Comparison of ENCODE assay signal across 14 cellular contexts in genomic region chr9:36503172-36504153, GRCh38.
DNase-seq lines count a peak whose midpoint lies in the region; ATAC-seq lines count a peak whose summit lies in the region.
"Had no signal": no experiment of that assay in that cellular context is flagged by ENCODE, and none has a peak within 500 bp of the region (broad histone marks: within the 10 kb centered on the region; RNA-seq: fewer than 3 reads in every experiment).

No MANE protein-coding gene starts in this region.

- H4K91ac ChIP-seq in neuronal stem cell (ENCODE audit: low read depth, low read length, poor library complexity): no peak overlapping the region

- H3K27me3 ChIP-seq in Karpas-422 (ENCODE audit: low read length) (no peaks in the 10 kb centered on the region), neuronal stem cell (ENCODE audit: control insufficient read depth in 3 of 3, insufficient read depth in 3 of 3, low read depth in 1 of 3, low read length in 3 of 3) (no peaks in the 10 kb centered on the region)
- H3K27me3 ChIP-seq: upper lobe of left lung had no signal

- H2BK5ac ChIP-seq in neuronal stem cell (ENCODE audit: low read length): no peak overlapping the region

- H3K27me3 Mint-ChIP-seq in T-helper 2 cell treated with Interferon-gamma antibody and Interleukin-4, amounts not matched to agents 5 μg/mL and 100 μg/mL, for 36 hours (ENCODE audit: low read depth): no peaks in the 10 kb centered on the region
- H3K27me3 Mint-ChIP-seq in activated naive CD8-positive, alpha-beta T cell treated with anti-CD3 and anti-CD28 coated beads, Interleukin-2, amount 10 ng/mL, durations not matched to agents 7 days and 5 days: no peaks in the 10 kb centered on the region

- intact Hi-C loops in left cardiac atrium (cut with DNase I): no loop called here

- no peaks in the 10 kb centered on the region for H3K9me3 Mint-ChIP-seq in T-helper 2 cell treated with Interferon-gamma antibody and Interleukin-4, amounts not matched to agents 5 μg/mL and 100 μg/mL, for 36 hours
- H3K9me3 Mint-ChIP-seq in activated naive CD8-positive, alpha-beta T cell treated with anti-CD3 and anti-CD28 coated beads, Interleukin-2, amount 10 ng/mL, durations not matched to agents 7 days and 5 days: no peaks in the 10 kb centered on the region
- H3K9me3 Mint-ChIP-seq: dendritic cell treated with granulocyte-macrophage colony-stimulating factor and Interleukin-4, amounts not matched to agents 40 ng/mL and 50 ng/mL, for 4 days had no signal

- no peaks in the 10 kb centered on the region for H3K79me2 ChIP-seq in Karpas-422 (ENCODE audit: low read length)

- no peaks in the 10 kb centered on the region for H3K9me2 ChIP-seq in Karpas-422 (replicated peaks; ENCODE audit: insufficient read depth, low read length)

- no peaks in the 10 kb centered on the region for H3K79me1 ChIP-seq in neuronal stem cell (ENCODE audit: low read depth, low read length)

- no peak for DNase-seq in T-helper 2 cell treated with Interferon-gamma antibody and Interleukin-4, amounts not matched to agents 5 μg/mL and 100 μg/mL, for 36 hours (ENCODE audit: low spot score)
- DNase-seq in T-helper 2 cell (no peak), Karpas-422 (peak; percentile 40), neuronal stem cell (ENCODE audit: low spot score) (no peak), NAMALWA (ENCODE audit: low spot score) (no peak), NCI-H748 (lab: John Stamatoyannopoulos, UW; ENCODE audit: unreplicated experiment) (no peak), left cardiac atrium (no peak)
- no peak for DNase-seq in activated naive CD8-positive, alpha-beta T cell treated with anti-CD3 and anti-CD28 coated beads, Interleukin-2, amount 10 ng/mL, durations not matched to agents 7 days and 5 days
- DNase-seq: 8988T; COR-L47; MM.1S; stimulated activated CD4-positive, alpha-beta T cell treated with anti-CD3 and anti-CD28 coated beads, Interleukin-1b, Interleukin-23, amount 100 ng/mL, for 48 hours; upper lobe of left lung had no signal

- ATAC-seq in activated naive CD8-positive, alpha-beta T cell treated with anti-CD3 and anti-CD28 coated beads, Interleukin-2, amount 10 ng/mL, durations not matched to agents 7 days and 5 days (ENCODE audit: low read depth): peak; percentile 38
- ATAC-seq in left cardiac atrium: no peak

- no peak overlapping the region for H3K23ac ChIP-seq in neuronal stem cell (ENCODE audit: low read depth, low read length, poor library complexity)

- H3K4me1 Mint-ChIP-seq in T-helper 2 cell treated with Interferon-gamma antibody and Interleukin-4, amounts not matched to agents 5 μg/mL and 100 μg/mL, for 36 hours (ENCODE audit: low read depth): peaks cover 11% of the 10 kb centered on the region
- peaks cover 26% of the 10 kb centered on the region for H3K4me1 Mint-ChIP-seq in activated naive CD8-positive, alpha-beta T cell treated with anti-CD3 and anti-CD28 coated beads, Interleukin-2, amount 10 ng/mL, durations not matched to agents 7 days and 5 days

- no peak overlapping the region for H3K18ac ChIP-seq in neuronal stem cell (ENCODE audit: low read length)

- no peaks in the 10 kb centered on the region for H3K9me3 ChIP-seq in Karpas-422 (ENCODE audit: low read length)
- H3K9me3 ChIP-seq in neuronal stem cell (replicated peaks in 1 of 2; ENCODE audit: control insufficient read depth in 2 of 2, insufficient read depth in 1 of 2, low read depth in 1 of 2, low read length in 2 of 2): no peaks in the 10 kb centered on the region
- H3K9me3 ChIP-seq: upper lobe of left lung had no signal

- POLR2A ChIA-PET in activated naive CD8-positive, alpha-beta T cell treated with anti-CD3 and anti-CD28 coated beads, Interleukin-2, amount 10 ng/mL, durations not matched to agents 7 days and 5 days (lab: Charles Lee): interaction anchor here (0.6 to 2.0 kb wide), 5 partner anchors 15 to 984 kb away, joined by 3 to 22 read pairs (median 3); no protein-coding TSS in a partner anchor

- H3K4me3 ChIP-seq in Karpas-422 (ENCODE audit: low read length) (no peak overlapping the region), neuronal stem cell (ENCODE audit: low read length in 2 of 2) (no peak overlapping the region)
- H3K4me3 ChIP-seq: upper lobe of left lung had no signal

- no peak overlapping the region for H3K14ac ChIP-seq in neuronal stem cell (ENCODE audit: low read length)

- no peak overlapping the region for H2BK15ac ChIP-seq in neuronal stem cell (ENCODE audit: low read length)

- H3K4me3 Mint-ChIP-seq in T-helper 2 cell treated with Interferon-gamma antibody and Interleukin-4, amounts not matched to agents 5 μg/mL and 100 μg/mL, for 36 hours: no peak overlapping the region
- peak overlapping the region; percentile 12 for H3K4me3 Mint-ChIP-seq in activated naive CD8-positive, alpha-beta T cell treated with anti-CD3 and anti-CD28 coated beads, Interleukin-2, amount 10 ng/mL, durations not matched to agents 7 days and 5 days
- H3K4me3 Mint-ChIP-seq: dendritic cell treated with granulocyte-macrophage colony-stimulating factor and Interleukin-4, amounts not matched to agents 40 ng/mL and 50 ng/mL, for 4 days had no signal

- H2BK12ac ChIP-seq in neuronal stem cell (ENCODE audit: low read length): no peak overlapping the region

- H4K8ac ChIP-seq in neuronal stem cell (ENCODE audit: low read depth, low read length): no peak overlapping the region

- H2AFZ ChIP-seq in Karpas-422 (ENCODE audit: low read length) (peak overlapping the region; percentile 55; the same call in 1 of the 2 replicates), neuronal stem cell (ENCODE audit: low read length) (peak overlapping the region; percentile 11)

- no peak overlapping the region for H2AK5ac ChIP-seq in neuronal stem cell (ENCODE audit: low read depth, low read length)

- no CpG with 5 or more reads among the region's 6 CpGs for WGBS in neuronal stem cell (ENCODE audit: extremely low coverage in 2 of 2, insufficient read length in 2 of 2, insufficient replicate concordance in 1 of 2), 2 donors

- no peak overlapping the region for H3K9ac ChIP-seq in Karpas-422 (ENCODE audit: low read length)
- no peak overlapping the region for H3K9ac ChIP-seq in neuronal stem cell (ENCODE audit: low read depth, low read length, poor library complexity)

- no peaks in the 10 kb centered on the region for H3K36me3 Mint-ChIP-seq in T-helper 2 cell treated with Interferon-gamma antibody and Interleukin-4, amounts not matched to agents 5 μg/mL and 100 μg/mL, for 36 hours (ENCODE audit: low read depth)
- H3K36me3 Mint-ChIP-seq in activated naive CD8-positive, alpha-beta T cell treated with anti-CD3 and anti-CD28 coated beads, Interleukin-2, amount 10 ng/mL, durations not matched to agents 7 days and 5 days: peaks cover 1% of the 10 kb centered on the region

- no peaks in the 10 kb centered on the region for H4K20me1 ChIP-seq in Karpas-422 (ENCODE audit: insufficient read depth, low read depth, low read length)

- no peak overlapping the region for H2BK120ac ChIP-seq in neuronal stem cell (ENCODE audit: low read depth, low read length)

- H3K36me3 ChIP-seq in Karpas-422 (ENCODE audit: insufficient read depth, low read length) (no peaks in the 10 kb centered on the region), neuronal stem cell (replicated peaks in 1 of 2; ENCODE audit: control insufficient read depth in 2 of 2, insufficient read depth in 2 of 2, low read length in 2 of 2) (no peaks in the 10 kb centered on the region)
- H3K36me3 ChIP-seq: upper lobe of left lung had no signal

- H3K27ac ChIP-seq in Karpas-422 (ENCODE audit: low read length) (no peak overlapping the region), neuronal stem cell (replicated peaks; ENCODE audit: low read length) (no peak overlapping the region)
- H3K27ac ChIP-seq: upper lobe of left lung had no signal

- H3K4me2 ChIP-seq in Karpas-422 (ENCODE audit: low read depth, low read length, poor library complexity, severe bottlenecking) (no peak overlapping the region), neuronal stem cell (ENCODE audit: insufficient read depth, low read length, poor library complexity, severe bottlenecking) (no peak overlapping the region)

- H3K4ac ChIP-seq in neuronal stem cell (ENCODE audit: low read length): no peak overlapping the region

- H3K27ac Mint-ChIP-seq in T-helper 2 cell treated with Interferon-gamma antibody and Interleukin-4, amounts not matched to agents 5 μg/mL and 100 μg/mL, for 36 hours: peak overlapping the region; percentile 21
- peak overlapping the region; percentile 81 for H3K27ac Mint-ChIP-seq in activated naive CD8-positive, alpha-beta T cell treated with anti-CD3 and anti-CD28 coated beads, Interleukin-2, amount 10 ng/mL, durations not matched to agents 7 days and 5 days
- H3K27ac Mint-ChIP-seq: dendritic cell treated with granulocyte-macrophage colony-stimulating factor and Interleukin-4, amounts not matched to agents 40 ng/mL and 50 ng/mL, for 4 days had no signal

- H3K4me1 ChIP-seq in Karpas-422 (ENCODE audit: low read length) (peaks cover 46% of the 10 kb centered on the region), neuronal stem cell (ENCODE audit: control insufficient read depth in 2 of 2, insufficient read depth in 1 of 2, low read depth in 1 of 2, low read length in 2 of 2) (peaks cover 10 to 14% of the 10 kb centered on the region in 2 donors)
- H3K4me1 ChIP-seq: upper lobe of left lung had no signal
